ENCODE assay signal across 1 cellular context in genomic region chr19:11378319-11379189, GRCh38.
A peak's percentile ranks its signal among the peaks of the same experiment; 100 is the strongest.
TF ChIP-seq lines count a peak whose summit lies in the region.

No MANE protein-coding gene starts in this region.

TF ChIP-seq in H1, 55 proteins besides CTCF, POLR2A, EP300 and RAD21:
- peak; percentile 11; the same call in 1 of the 2 replicates for TF ChIP-seq YY1 (IDR thresholded peaks at IDR 0.05; ENCODE audit: low read depth, low read length)
- no peak for TF ChIP-seq CHD1 (IDR thresholded peaks at IDR 0.05; ENCODE audit: low read depth, low read length)
- TF ChIP-seq POU5F1 (IDR thresholded peaks at IDR 0.05; ENCODE audit: low read depth, low read length), result no peak
- no peak for TF ChIP-seq SIRT6 (IDR thresholded peaks at IDR 0.05; ENCODE audit: low read length)
- TF ChIP-seq POLR2AphosphoS5 (IDR thresholded peaks at IDR 0.05; ENCODE audit: low read depth, low read length), result 0 out of 2 replicates have a peak, but pooled peaks have one; percentile 3
- TF ChIP-seq CTBP2 (IDR thresholded peaks at IDR 0.05; ENCODE audit: borderline replicate concordance, insufficient read depth, insufficient read length, low read length), result peak; percentile 40
